ENCODE assay signal across 8 cellular contexts in genomic region chr14:26123459-26123858, GRCh38.
"Had no signal": no experiment of that assay in that cellular context is flagged by ENCODE, and none has a peak within 500 bp of the region (broad histone marks: within the 10 kb centered on the region; RNA-seq: fewer than 3 reads in every experiment).

No MANE protein-coding gene starts in this region.

- DNase-seq: H9, HCEC 1CT, KBM-7 had no signal

- H3K9ac ChIP-seq: KMS-11 had no signal

- FAIRE-seq: H1, H54 had no signal

- H3K4me2 ChIP-seq: GM23338, KMS-11 had no signal

- H2AFZ ChIP-seq: GM23338 had no signal

- ATAC-seq: GM23338 had no signal

- H3K27ac ChIP-seq: HL-60, KMS-11 had no signal

- H3K4me3 ChIP-seq: GM23338 had no signal
